8 cellular contexts compared by ENCODE assay signal in genomic region chr17:75260679-75261335, GRCh38. TPM values are rescaled to one million over a fixed set of nuclear protein-coding genes. Genes with fewer than 3 reads are reported as not detected.
A peak's percentile ranks its signal among the peaks of the same experiment; 100 is the strongest.
DNase-seq lines count a peak whose midpoint lies in the region; ATAC-seq and TF ChIP-seq lines count a peak whose summit lies in the region.

No MANE protein-coding gene starts in this region.

- no peaks in the 10 kb centered on the region for H3K9me3 ChIP-seq in esophagus squamous epithelium
- H3K9me3 ChIP-seq in trophoblast cell (ENCODE audit: insufficient read depth, low read depth, low read length), result no peaks in the 10 kb centered on the region

- H3K79me2 ChIP-seq in trophoblast cell (ENCODE audit: control insufficient read depth, insufficient read depth, low read length, poor library complexity), result peaks cover 12% of the 10 kb centered on the region

- peak overlapping the region; percentile 88 for H4K12ac ChIP-seq in trophoblast cell (ENCODE audit: low read depth, low read length)

- peak overlapping the region; percentile 97 for H3K9ac ChIP-seq in trophoblast cell (ENCODE audit: low read length)

- H4K8ac ChIP-seq in trophoblast cell (ENCODE audit: low read depth, low read length), result peak overlapping the region; percentile 91

- peaks cover 17 to 63% (median 30%) of the 10 kb centered on the region in 3 donors for H3K4me1 ChIP-seq in esophagus squamous epithelium
- H3K4me1 ChIP-seq in trophoblast cell (ENCODE audit: control insufficient read depth in 1 of 2, insufficient read depth in 2 of 2, low read length in 2 of 2), result peaks cover 8% of the 10 kb centered on the region in 2 experiments

- peak overlapping the region; percentile 86 for H3K4me2 ChIP-seq in trophoblast cell (ENCODE audit: low read length)

- ATAC-seq in GM19023 (IDR thresholded peaks at IDR 0.05; ENCODE audit: unreplicated experiment) (peak; percentile 21), HG03097 (IDR thresholded peaks at IDR 0.05; ENCODE audit: low FRiP score, unreplicated experiment) (peak; percentile 23)

- H2BK5ac ChIP-seq in trophoblast cell (ENCODE audit: low read depth, low read length, poor library complexity), result peak overlapping the region; percentile 51

- peak overlapping the region; percentile 81 for H3K4ac ChIP-seq in trophoblast cell (ENCODE audit: low read depth, low read length)

- H3K79me1 ChIP-seq in trophoblast cell (ENCODE audit: low read length), result peaks cover 12% of the 10 kb centered on the region

- H3K36me3 ChIP-seq in esophagus squamous epithelium, result peaks cover 0 to 29% (median 12%) of the 10 kb centered on the region in 3 donors
- peaks cover 15 to 20% of the 10 kb centered on the region in 2 experiments for H3K36me3 ChIP-seq in trophoblast cell (ENCODE audit: control insufficient read depth in 1 of 2, insufficient read depth in 2 of 2, low read length in 2 of 2)

- H2BK12ac ChIP-seq in trophoblast cell (ENCODE audit: low read length), result no peak overlapping the region

- peak overlapping the region; percentile 60 for H2AK5ac ChIP-seq in trophoblast cell (ENCODE audit: low read length)

- peak overlapping the region; percentile 92 for H3K14ac ChIP-seq in trophoblast cell (ENCODE audit: low read length)

- H3K23ac ChIP-seq in trophoblast cell (ENCODE audit: low read length), result no peak overlapping the region

- H3K4me3 ChIP-seq in esophagus squamous epithelium (peak overlapping the region; percentile 76 to 98 (median 92)), trophoblast cell (ENCODE audit: low read depth, low read length) (peak overlapping the region; percentile 95)

- 4% methylated on average over 8 to 14 of the region's 31 CpGs for WGBS in esophagus squamous epithelium, 2 donors
- no CpG with 5 or more reads among the region's 31 CpGs for WGBS in trophoblast cell (ENCODE audit: extremely low coverage, insufficient coverage, insufficient read length)

- peak; percentile 55 to 62 for DNase-seq in activated CD4-positive, alpha-beta T cell treated with anti-CD3 and anti-CD28 coated beads for 4 hours
- no peak for DNase-seq in esophagus squamous epithelium (lab: John Stamatoyannopoulos, UW)
- DNase-seq in trophoblast cell, result peak in 1 of 2 donors; percentile 13
- no peak for DNase-seq in NCI-H1930 (lab: John Stamatoyannopoulos, UW)
- no peak for DNase-seq in DMS 273 treated with DMSO at 0.1 percent for 48 hours (lab: John Stamatoyannopoulos, UW)
- no peak for DNase-seq in COLO829 (ENCODE audit: low spot score)

- H3K27me3 ChIP-seq in esophagus squamous epithelium (no peaks in the 10 kb centered on the region), trophoblast cell (ENCODE audit: insufficient read depth, low read length) (no peaks in the 10 kb centered on the region)

- TF ChIP-seq CTCF in esophagus squamous epithelium (IDR thresholded peaks at IDR 0.05), result no peak

- peak overlapping the region; percentile 33 for H2BK120ac ChIP-seq in trophoblast cell (ENCODE audit: insufficient read depth, low read length, poor library complexity)

- H4K91ac ChIP-seq in trophoblast cell (ENCODE audit: low read depth, low read length), result peak overlapping the region; percentile 91

- peak overlapping the region; percentile 92 for H2AFZ ChIP-seq in trophoblast cell (ENCODE audit: insufficient read depth, low read length, poor library complexity)

- peak overlapping the region; percentile 94 to 97 (median 96) for H3K27ac ChIP-seq in esophagus squamous epithelium
- peak overlapping the region; percentile 84 for H3K27ac ChIP-seq in trophoblast cell (ENCODE audit: low read depth, low read length)

- peak overlapping the region; percentile 91 for H3K18ac ChIP-seq in trophoblast cell (ENCODE audit: low read length)

- intact Hi-C loops in esophagus squamous epithelium (cut with DNase I), result no loop called here

- TF ChIP-seq POLR2A in esophagus squamous epithelium (IDR thresholded peaks at IDR 0.05), result no peak

RNA-seq across cellular contexts. Expression of gene GGA3, which starts 0.6 kb away (rescaled TPM):
- 10 to 100 TPM; 23.9 to 39.2 (median 29.8) TPM for total RNA-seq in esophagus squamous epithelium
- polyA plus RNA-seq in trophoblast cell (2013), result 29.6 and 29.8 TPM in 2 replicates

RNA-seq across cellular contexts. Expression of gene MRPS7, which starts 0.9 kb away (rescaled TPM):
- 10 to 100 TPM; 42.2 to 62.6 (median 48.7) TPM for total RNA-seq in esophagus squamous epithelium
- 44.9 and 45.1 TPM in 2 replicates for polyA plus RNA-seq in trophoblast cell (2013)

RNA-seq across cellular contexts. Expression of gene MIF4GD, which starts 10.2 kb away (rescaled TPM):
- 10 to 100 TPM; 14.6 to 28.0 (median 21.2) TPM for total RNA-seq in esophagus squamous epithelium
- polyA plus RNA-seq in trophoblast cell (2013), result 8.8 and 8.9 TPM in 2 replicates

RNA-seq across cellular contexts. Expression of gene SLC25A19, which starts 28.4 kb away (rescaled TPM):
- 10 to 100 TPM in 2 of 4 donors, 1 to 10 TPM in 2; 9.2 to 15.2 (median 11.2) TPM for total RNA-seq in esophagus squamous epithelium
- 8.9 and 10.2 TPM in 2 replicates for polyA plus RNA-seq in trophoblast cell (2013)

RNA-seq across cellular contexts. Expression of gene NUP85, which starts 55.3 kb away (rescaled TPM):
- total RNA-seq in esophagus squamous epithelium, result 10 to 100 TPM; 17.5 to 33.3 (median 29.0) TPM
- 48.2 and 51.5 TPM in 2 replicates for polyA plus RNA-seq in trophoblast cell (2013)

Comparison
In these comparisons a context has a peak if more than half of its experiments do, and no peak if none do; other contexts are left out.
1. DNase-seq: peak in activated CD4-positive, alpha-beta T cell treated with anti-CD3 and anti-CD28 coated beads for 4 hours (2 of 2); none in esophagus squamous epithelium (single experiment), NCI-H1930 (0 of 2), DMS 273 treated with DMSO at 0.1 percent for 48 hours (single experiment) and COLO829 (single experiment).